Comparison of ENCODE assay signal across 2 cellular contexts in genomic region chr19:48982280-48982679, GRCh38.
A peak's percentile ranks its signal among the peaks of the same experiment; 100 is the strongest.
TF ChIP-seq lines count a peak whose summit lies in the region.

No MANE protein-coding gene starts in this region.

TF ChIP-seq in GM23338, 12 proteins besides CTCF, POLR2A, EP300 and RAD21:
- TF ChIP-seq ZNF462 (CRISPR knock-in tag; IDR thresholded peaks at IDR 0.05) (no peak), EZH2 (IDR thresholded peaks at IDR 0.05; ENCODE audit: low read depth, unreplicated experiment) (no peak), ZNF114 (CRISPR knock-in tag; IDR thresholded peaks at IDR 0.05) (no peak), EZH2phosphoT487 (IDR thresholded peaks at IDR 0.05; ENCODE audit: unreplicated experiment) (no peak), ZNF331 (CRISPR knock-in tag; IDR thresholded peaks at IDR 0.05; ENCODE audit: low read depth) (no peak), REST (IDR thresholded peaks at IDR 0.05; ENCODE audit: unreplicated experiment) (no peak), CREB1 (CRISPR knock-in tag; IDR thresholded peaks at IDR 0.05; ENCODE audit: low read depth) (peak; percentile 70; the same call in 1 of the 2 replicates), NANOG (IDR thresholded peaks at IDR 0.05; ENCODE audit: borderline replicate concordance) (no peak), POLR2AphosphoS5 (IDR thresholded peaks at IDR 0.05; ENCODE audit: low read depth) (no peak), STAT1 (IDR thresholded peaks at IDR 0.05; ENCODE audit: unreplicated experiment) (no peak), ETS1 (IDR thresholded peaks at IDR 0.05) (peak; percentile 96), JUNB (IDR thresholded peaks at IDR 0.05; ENCODE audit: unreplicated experiment) (no peak)

TF ChIP-seq in K562, 482 proteins besides CTCF, POLR2A, EP300 and RAD21:
- TF ChIP-seq CBX2 (IDR thresholded peaks at IDR 0.05; ENCODE audit: insufficient read depth, low read length, poor library complexity, severe bottlenecking): no peak
- TF ChIP-seq ZNF143 (CRISPR knock-in tag; IDR thresholded peaks at IDR 0.05): peak; percentile 67
- TF ChIP-seq E2F4 (CRISPR knock-in tag; IDR thresholded peaks at IDR 0.05; ENCODE audit: low read depth): no peak
- peak; percentile 34; the same call in 1 of the 2 replicates for TF ChIP-seq CREM (IDR thresholded peaks at IDR 0.05; ENCODE audit: low read depth)
- peak in 1 of 2 experiments; percentile 89 for TF ChIP-seq AFF1 (IDR thresholded peaks at IDR 0.05; ENCODE audit: low read depth in 1 of 2, partially characterized antibody in 2 of 2)
- no peak for TF ChIP-seq ARNT (IDR thresholded peaks at IDR 0.05)
- no peak for TF ChIP-seq RBM17 (IDR thresholded peaks at IDR 0.05; ENCODE audit: borderline replicate concordance, low read depth, low read length)
- TF ChIP-seq POLR2AphosphoS5 (IDR thresholded peaks at IDR 0.05; ENCODE audit: control insufficient read depth, insufficient read depth, low read depth, low read length): no peak
- TF ChIP-seq XRCC5 (IDR thresholded peaks at IDR 0.05; ENCODE audit: low read depth, low read length): no peak
- peak; percentile 63 to 76; a peak in 3 of 4 replicates for TF ChIP-seq SIX5 (IDR thresholded peaks at IDR 0.05; ENCODE audit: borderline replicate concordance in 1 of 2, insufficient read depth in 1 of 2, low read depth in 1 of 2, low read length in 2 of 2)
- peak; percentile 78 for TF ChIP-seq HCFC1 (IDR thresholded peaks at IDR 0.05; ENCODE audit: low read depth, low read length)
- TF ChIP-seq SIN3B (IDR thresholded peaks at IDR 0.05; ENCODE audit: low read depth): no peak
- no peak for TF ChIP-seq MEIS2 (IDR thresholded peaks at IDR 0.05; ENCODE audit: partially characterized antibody)
- peak; percentile 56 for TF ChIP-seq NR2C1 (IDR thresholded peaks at IDR 0.05)
- TF ChIP-seq NR2C1 (tag; IDR thresholded peaks at IDR 0.05): peak; percentile 63
